2 cellular contexts compared by ENCODE assay signal in genomic region chr10:132328130-132328529, GRCh38.
TF ChIP-seq lines count a peak whose summit lies in the region.

No MANE protein-coding gene starts in this region.

TF ChIP-seq in A549, 52 proteins besides CTCF, POLR2A, EP300 and RAD21:
- no peak for TF ChIP-seq CBX8 (IDR thresholded peaks at IDR 0.05)
- TF ChIP-seq TFCP2L1 (CRISPR knock-in tag; IDR thresholded peaks at IDR 0.05), result no peak
- TF ChIP-seq ATOH8 (CRISPR knock-in tag; IDR thresholded peaks at IDR 0.05; ENCODE audit: low read depth), result no peak
- no peak for TF ChIP-seq FOSB (CRISPR knock-in tag; IDR thresholded peaks at IDR 0.05)
- TF ChIP-seq HEYL (CRISPR knock-in tag; IDR thresholded peaks at IDR 0.05), result no peak
- TF ChIP-seq PHF8 (IDR thresholded peaks at IDR 0.05; ENCODE audit: borderline replicate concordance, low read depth), result no peak
- TF ChIP-seq POLR2AphosphoS2 (conservative IDR thresholded peaks at IDR 0.05; ENCODE audit: low read length), result no peak
- no peak for TF ChIP-seq NFE2L2 (conservative IDR thresholded peaks at IDR 0.05; ENCODE audit: low read length)
- no peak for TF ChIP-seq TP53 (CRISPR knock-in tag; IDR thresholded peaks at IDR 0.05)
- TF ChIP-seq FOXS1 (CRISPR knock-in tag; IDR thresholded peaks at IDR 0.05), result no peak

TF ChIP-seq in GM12878, 131 proteins besides CTCF, POLR2A, EP300 and RAD21:
- TF ChIP-seq YY1 (IDR thresholded peaks at IDR 0.05; ENCODE audit: low read depth, low read length) (no peak), CBX3 (IDR thresholded peaks at IDR 0.05; ENCODE audit: borderline replicate concordance, low read depth) (no peak), CHD2 (IDR thresholded peaks at IDR 0.05; ENCODE audit: borderline replicate concordance, low read depth, low read length) (no peak), SPI1 (IDR thresholded peaks at IDR 0.05; ENCODE audit: borderline replicate concordance, insufficient read depth, low read depth, low read length) (no peak), MTA2 (IDR thresholded peaks at IDR 0.05; ENCODE audit: low read depth) (no peak), SMARCA5 (IDR thresholded peaks at IDR 0.05) (no peak), STAT3 (IDR thresholded peaks at IDR 0.05; ENCODE audit: low read depth, low read length) (no peak), KAT2A (conservative IDR thresholded peaks at IDR 0.05; ENCODE audit: control insufficient read depth, low read depth, low read length) (no peak), RUNX3 (IDR thresholded peaks at IDR 0.05; ENCODE audit: low read length) (no peak), GATAD2B (conservative IDR thresholded peaks at IDR 0.05; ENCODE audit: low read depth) (no peak), MTA3 (IDR thresholded peaks at IDR 0.05; ENCODE audit: borderline replicate concordance, low read length) (no peak), TCF3 (IDR thresholded peaks at IDR 0.05; ENCODE audit: borderline replicate concordance, insufficient read depth, low read depth, low read length) (no peak), FOXM1 (IDR thresholded peaks at IDR 0.05; ENCODE audit: low read depth, low read length) (no peak), BHLHE40 (IDR thresholded peaks at IDR 0.05; ENCODE audit: borderline replicate concordance in 1 of 2, low read depth in 2 of 2, low read length in 1 of 2) (no peak)
